Comparison of ENCODE assay signal across 18 cellular contexts in genomic region chr2:226447896-226448295, GRCh38.
DNase-seq lines count a peak whose midpoint lies in the region; ATAC-seq, FAIRE-seq and TF ChIP-seq lines count a peak whose summit lies in the region.
"Had no signal": no experiment of that assay in that cellular context is flagged by ENCODE, and none has a peak within 500 bp of the region (broad histone marks: within the 10 kb centered on the region; RNA-seq: fewer than 3 reads in every experiment).

No MANE protein-coding gene starts in this region.

- H3K4me1 ChIP-seq in OCI-LY7 (ENCODE audit: insufficient read depth, low read length, poor library complexity, severe bottlenecking) = no peaks in the 10 kb centered on the region

- H3K27ac ChIP-seq in OCI-LY7 (ENCODE audit: low read depth, low read length, poor library complexity, severe bottlenecking) = no peak overlapping the region

- FAIRE-seq in bronchial epithelial cell (lab: Jason Lieb, UNC) = peak; percentile 94
- FAIRE-seq: K562 had no signal

- no peaks in the 10 kb centered on the region for H3K27me3 ChIP-seq in bronchial epithelial cell (ENCODE audit: control insufficient read depth, insufficient read depth, low read length)

- ATAC-seq in left colon = peak; percentile 53
- no peak for ATAC-seq in HG03378 (IDR thresholded peaks at IDR 0.05; ENCODE audit: unreplicated experiment)
- ATAC-seq in HG03460 (IDR thresholded peaks at IDR 0.05; ENCODE audit: unreplicated experiment) = no peak
- ATAC-seq: activated T-helper 17 cell treated with anti-CD3 and anti-CD28 coated beads, Interleukin-2, amount 50 U/mL, for 72 hours; K562 had no signal

- H3K36me3 ChIP-seq in bronchial epithelial cell (ENCODE audit: control insufficient read depth, insufficient read depth, low read length) (no peaks in the 10 kb centered on the region), OCI-LY7 (ENCODE audit: insufficient read depth, low read length) (no peaks in the 10 kb centered on the region)

- peak; percentile 35 for DNase-seq in AG08395 (ENCODE audit: low spot score)
- DNase-seq in LHCN-M2 (ENCODE audit: low read depth) = peak; percentile 97
- peak; percentile 99 for DNase-seq in bronchial epithelial cell (ENCODE audit: low read depth)
- peak in 1 of 2 donors; percentile 25 for DNase-seq in left colon
- DNase-seq in OCI-LY7 (ENCODE audit: low spot score) = no peak
- no peak for DNase-seq in GM13977 (ENCODE audit: low spot score)
- DNase-seq: activated CD4-positive, alpha-beta memory T cell treated with anti-CD3 and anti-CD28 coated beads, Interleukin-2, amount 10 ng/mL, durations not matched to agents 7 days and 5 days; AML-193; DND-41; islet precursor cell; NCI-H1417 treated with DMSO at 0.1 percent for 48 hours; NCI-H446 treated with DMSO at 0.1 percent for 48 hours; RPMI8226; T-helper 9 cell had no signal

- H3K79me2 ChIP-seq in OCI-LY7 (ENCODE audit: insufficient read depth, low read depth, low read length) = no peaks in the 10 kb centered on the region

- no peak overlapping the region for H2AFZ ChIP-seq in OCI-LY7 (ENCODE audit: low read length)

- H3K4me3 ChIP-seq in bronchial epithelial cell (ENCODE audit: low read depth, low read length) (no peak overlapping the region), OCI-LY7 (ENCODE audit: low read depth, low read length, poor library complexity, severe bottlenecking) (no peak overlapping the region)
- H3K4me3 ChIP-seq: K562 had no signal

- no peak overlapping the region for H3K4me2 ChIP-seq in OCI-LY7 (ENCODE audit: low read length)

- in situ Hi-C loops in GM13977 (cut with MboI; ENCODE audit: low pct_unique_long_range_greater_than_20kb, low sequenced_read_pairs, unreplicated experiment) = no loop called here

- H3K9me2 ChIP-seq in OCI-LY7 (ENCODE audit: insufficient read depth, low read length) = no peaks in the 10 kb centered on the region

- intact Hi-C loops in left colon (cut with DNase I, micrococcal nuclease) (no loop called here), OCI-LY7 (cut with micrococcal nuclease; ENCODE audit: unreplicated experiment) (no loop called here)

- CTCF ChIA-PET in OCI-LY7 (lab: Charles Lee; ENCODE audit: unreplicated experiment) = no interaction called here

- POLR2A ChIA-PET in OCI-LY7 (lab: Charles Lee) = no interaction called here

- BruUV-seq in OCI-LY7 (replicated peaks; lab: Mats Ljungman, UMichigan) = no TSS peak

- no peaks in the 10 kb centered on the region for H4K20me1 ChIP-seq in OCI-LY7 (ENCODE audit: insufficient read depth, low read length)

- TF ChIP-seq CTCF in bronchial epithelial cell (IDR thresholded peaks at IDR 0.05; ENCODE audit: insufficient read depth, low read length, severe bottlenecking) (no peak), OCI-LY7 (conservative IDR thresholded peaks at IDR 0.05; ENCODE audit: low read length) (no peak), GM13977 (IDR thresholded peaks at IDR 0.05; ENCODE audit: extremely low read depth, insufficient read depth, missing control alignments) (no peak)

- no peaks in the 10 kb centered on the region for H3K9me3 ChIP-seq in OCI-LY7 (ENCODE audit: low read length)

Comparison
In these comparisons a context has a peak if more than half of its experiments do, and no peak if none do; other contexts are left out.
1. DNase-seq: peak in AG08395 (single experiment), LHCN-M2 (single experiment) and bronchial epithelial cell (single experiment); none in OCI-LY7 (single experiment) and GM13977 (single experiment).